13 cellular contexts compared by ENCODE assay signal in genomic region chr15:31474059-31474868, GRCh38.
DNase-seq lines count a peak whose midpoint lies in the region; ATAC-seq, FAIRE-seq and TF ChIP-seq lines count a peak whose summit lies in the region.
"Had no signal": no experiment of that assay in that cellular context is flagged by ENCODE, and none has a peak within 500 bp of the region (broad histone marks: within the 10 kb centered on the region; RNA-seq: fewer than 3 reads in every experiment).

No MANE protein-coding gene starts in this region.

- H3K4me1 Mint-ChIP-seq in activated naive CD8-positive, alpha-beta T cell treated with anti-CD3 and anti-CD28 coated beads, Interleukin-2, amount 50 U/mL, for 24 hours = peaks cover 44% of the 10 kb centered on the region
- peaks cover 67% of the 10 kb centered on the region for H3K4me1 Mint-ChIP-seq in stimulated activated effector memory CD8-positive, alpha-beta T cell treated with anti-CD3 and anti-CD28 coated beads, Interleukin-12 subunit alpha, Interleukin-12 subunit beta, amount 100 ng/mL, for 72 hours

- ATAC-seq in activated naive CD8-positive, alpha-beta T cell treated with anti-CD3 and anti-CD28 coated beads, Interleukin-2, amount 50 U/mL, for 24 hours = peak; percentile 57
- peak; percentile 66 for ATAC-seq in stimulated activated effector memory CD8-positive, alpha-beta T cell treated with anti-CD3 and anti-CD28 coated beads, Interleukin-12 subunit alpha, Interleukin-12 subunit beta, amount 100 ng/mL, for 72 hours
- no peak for ATAC-seq in HG03378 (IDR thresholded peaks at IDR 0.05; ENCODE audit: unreplicated experiment)
- no peak for ATAC-seq in GM19023 (IDR thresholded peaks at IDR 0.05; ENCODE audit: unreplicated experiment)
- ATAC-seq: K562, right lobe of liver, Right ventricle myocardium inferior had no signal

- TF ChIP-seq CTCF in VCaP (conservative IDR thresholded peaks at IDR 0.05) = no peak

- H3K27me3 Mint-ChIP-seq in activated naive CD8-positive, alpha-beta T cell treated with anti-CD3 and anti-CD28 coated beads, Interleukin-2, amount 50 U/mL, for 24 hours = no peaks in the 10 kb centered on the region

- peak; percentile 67 for FAIRE-seq in GM18507 (lab: Jason Lieb, UNC)
- FAIRE-seq: K562 had no signal

- H3K4me3 Mint-ChIP-seq in activated naive CD8-positive, alpha-beta T cell treated with anti-CD3 and anti-CD28 coated beads, Interleukin-2, amount 50 U/mL, for 24 hours = peak overlapping the region; percentile 65
- H3K4me3 Mint-ChIP-seq in stimulated activated effector memory CD8-positive, alpha-beta T cell treated with anti-CD3 and anti-CD28 coated beads, Interleukin-12 subunit alpha, Interleukin-12 subunit beta, amount 100 ng/mL, for 72 hours = peak overlapping the region; percentile 71

- H3K9me3 Mint-ChIP-seq in activated naive CD8-positive, alpha-beta T cell treated with anti-CD3 and anti-CD28 coated beads, Interleukin-2, amount 50 U/mL, for 24 hours = peaks cover 12% of the 10 kb centered on the region
- peaks cover 2% of the 10 kb centered on the region for H3K9me3 Mint-ChIP-seq in stimulated activated effector memory CD8-positive, alpha-beta T cell treated with anti-CD3 and anti-CD28 coated beads, Interleukin-12 subunit alpha, Interleukin-12 subunit beta, amount 100 ng/mL, for 72 hours

- peak overlapping the region; percentile 91 for H3K27ac Mint-ChIP-seq in activated naive CD8-positive, alpha-beta T cell treated with anti-CD3 and anti-CD28 coated beads, Interleukin-2, amount 50 U/mL, for 24 hours
- peak overlapping the region; percentile 83 for H3K27ac Mint-ChIP-seq in stimulated activated effector memory CD8-positive, alpha-beta T cell treated with anti-CD3 and anti-CD28 coated beads, Interleukin-12 subunit alpha, Interleukin-12 subunit beta, amount 100 ng/mL, for 72 hours

- H3K27ac ChIP-seq in VCaP = peak overlapping the region; percentile 77
- H3K27ac ChIP-seq: right lobe of liver had no signal

- peaks cover 13% of the 10 kb centered on the region for H3K36me3 Mint-ChIP-seq in activated naive CD8-positive, alpha-beta T cell treated with anti-CD3 and anti-CD28 coated beads, Interleukin-2, amount 50 U/mL, for 24 hours (ENCODE audit: low read depth)
- peaks cover 20% of the 10 kb centered on the region for H3K36me3 Mint-ChIP-seq in stimulated activated effector memory CD8-positive, alpha-beta T cell treated with anti-CD3 and anti-CD28 coated beads, Interleukin-12 subunit alpha, Interleukin-12 subunit beta, amount 100 ng/mL, for 72 hours

- DNase-seq in GM18507 (ENCODE audit: extremely low spot score, insufficient read length, low read depth) (no peak), NAMALWA (ENCODE audit: low spot score) (no peak)
- peak; percentile 41 for DNase-seq in activated naive CD8-positive, alpha-beta T cell treated with anti-CD3 and anti-CD28 coated beads, Interleukin-2, amount 50 U/mL, for 24 hours
- peak in 1 of 2 donors; percentile 53 for DNase-seq in stimulated activated effector memory CD8-positive, alpha-beta T cell treated with anti-CD3 and anti-CD28 coated beads, Interleukin-12 subunit alpha, Interleukin-12 subunit beta, amount 100 ng/mL, for 72 hours (ENCODE audit: low spot score in 2 of 2)
- DNase-seq: activated gamma-delta T cell, Calu3, NCI-H146 had no signal

Comparison
In these comparisons a context has a peak if more than half of its experiments do, and no peak if none do; other contexts are left out.
1. ATAC-seq: peak in activated naive CD8-positive, alpha-beta T cell treated with anti-CD3 and anti-CD28 coated beads, Interleukin-2, amount 50 U/mL, for 24 hours (single experiment) and stimulated activated effector memory CD8-positive, alpha-beta T cell treated with anti-CD3 and anti-CD28 coated beads, Interleukin-12 subunit alpha, Interleukin-12 subunit beta, amount 100 ng/mL, for 72 hours (single experiment); none in HG03378 (single experiment) and GM19023 (single experiment).